ENCODE assay signal across 1 cellular context in the genomic region with DNA sequence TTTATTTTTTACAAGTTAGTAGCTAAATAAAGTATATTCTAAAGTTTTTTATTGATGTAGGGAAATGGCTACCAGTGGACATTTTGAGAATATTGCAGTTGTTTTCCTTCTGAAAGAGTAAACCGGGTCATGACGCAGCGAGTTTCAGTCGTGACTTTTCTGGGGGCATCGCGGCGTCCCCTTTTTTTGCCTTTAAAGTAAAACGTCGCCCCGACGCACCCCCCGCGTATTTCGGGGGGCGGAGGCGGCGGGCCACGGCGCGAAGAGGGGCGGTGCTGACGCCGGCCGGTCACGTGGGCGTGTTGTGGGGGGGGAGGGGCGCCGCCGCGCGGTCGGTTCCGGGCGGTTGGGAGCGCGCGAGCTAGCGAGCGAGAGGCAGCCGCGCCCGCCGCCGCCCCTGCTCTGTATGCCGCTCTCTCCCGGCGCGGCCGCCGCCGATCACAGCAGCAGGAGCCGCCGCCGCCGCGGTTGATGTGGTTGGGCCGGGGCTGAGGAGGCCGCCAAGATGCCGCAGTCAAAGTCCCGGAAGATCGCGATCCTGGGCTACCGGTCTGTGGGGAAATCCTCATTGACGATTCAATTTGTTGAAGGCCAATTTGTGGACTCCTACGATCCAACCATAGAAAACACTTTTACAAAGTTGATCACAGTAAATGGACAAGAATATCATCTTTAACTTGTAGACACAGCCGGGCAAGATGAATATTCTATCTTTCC.
TF ChIP-seq lines count a peak whose summit lies in the region.

No MANE protein-coding gene starts in this region.

TF ChIP-seq in HEK293, 187 proteins besides CTCF, POLR2A, EP300 and RAD21 (continued from another document):
- TF ChIP-seq PATZ1 (tag by site-specific recombination; IDR thresholded peaks at IDR 0.05) (peak; percentile 58), YY1 (tag by site-specific recombination; IDR thresholded peaks at IDR 0.05) (peak; percentile 60)
TF ChIP-seq in HEK293: peak in this region for 15; not testable (repeated sequence) for 172.
